Comparison of ENCODE assay signal across 1 cellular context in genomic region chr16:19086322-19087199, GRCh38.
TF ChIP-seq lines count a peak whose summit lies in the region.

No MANE protein-coding gene starts in this region.

TF ChIP-seq in K562, 482 proteins besides CTCF, POLR2A, EP300 and RAD21 (continued from another document and continues in another):
- TF ChIP-seq MGA (IDR thresholded peaks at IDR 0.05): peak; percentile 14
- TF ChIP-seq ELF2 (CRISPR knock-in tag; IDR thresholded peaks at IDR 0.05): no peak
- TF ChIP-seq RBM25 (IDR thresholded peaks at IDR 0.05; ENCODE audit: low read depth, low read length, severe bottlenecking): no peak
- TF ChIP-seq SIN3B (IDR thresholded peaks at IDR 0.05; ENCODE audit: low read depth): 0 out of 2 replicates have a peak, but pooled peaks have one; percentile 36
- no peak for TF ChIP-seq CBX8 (IDR thresholded peaks at IDR 0.05; ENCODE audit: borderline replicate concordance, extremely low read depth, low read depth, low read length, poor library complexity, severe bottlenecking)
- no peak for TF ChIP-seq TARDBP (IDR thresholded peaks at IDR 0.05)
- TF ChIP-seq BHLHE40 (IDR thresholded peaks at IDR 0.05; ENCODE audit: low read length): peak; percentile 52; the same call in 1 of the 2 replicates
- no peak for TF ChIP-seq NCOA1 (IDR thresholded peaks at IDR 0.05; ENCODE audit: low read depth)
- no peak for TF ChIP-seq MTA2 (IDR thresholded peaks at IDR 0.05; ENCODE audit: low read depth)
- peak; percentile 84 for TF ChIP-seq CTBP1 (IDR thresholded peaks at IDR 0.05; ENCODE audit: borderline replicate concordance)
- TF ChIP-seq ZNF395 (CRISPR knock-in tag; IDR thresholded peaks at IDR 0.05): no peak
- peak in 1 of 2 experiments; percentile 60; a peak in 1 of 4 replicates for TF ChIP-seq TEAD1 (CRISPR knock-in tag; IDR thresholded peaks at IDR 0.05)
- no peak for TF ChIP-seq BDP1 (IDR thresholded peaks at IDR 0.05; ENCODE audit: insufficient read depth, insufficient read length)
- no peak for TF ChIP-seq MIER1 (IDR thresholded peaks at IDR 0.05; ENCODE audit: low read depth)
- no peak for TF ChIP-seq DNMT1 (IDR thresholded peaks at IDR 0.05)
- no peak for TF ChIP-seq SAP30 (IDR thresholded peaks at IDR 0.05; ENCODE audit: borderline replicate concordance, insufficient read depth, low read depth, low read length, poor library complexity, severe bottlenecking)
- TF ChIP-seq ZNF696 (CRISPR knock-in tag; conservative IDR thresholded peaks at IDR 0.05): no peak
- no peak for TF ChIP-seq KAT8 (IDR thresholded peaks at IDR 0.05; ENCODE audit: low read depth)
- no peak for TF ChIP-seq ZBTB17 (CRISPR knock-in tag; IDR thresholded peaks at IDR 0.05)
- TF ChIP-seq CC2D1A (IDR thresholded peaks at IDR 0.05): no peak
- TF ChIP-seq SLC30A9 (CRISPR knock-in tag; IDR thresholded peaks at IDR 0.05): no peak
- TF ChIP-seq SP1 (CRISPR knock-in tag; IDR thresholded peaks at IDR 0.05): peak; percentile 64
- peak; percentile 80 for TF ChIP-seq ARID2 (IDR thresholded peaks at IDR 0.05)
- no peak; the same call in 1 of the 2 replicates for TF ChIP-seq ZNF263 (CRISPR knock-in tag; IDR thresholded peaks at IDR 0.05; ENCODE audit: borderline replicate concordance)
- TF ChIP-seq ZSCAN32 (CRISPR knock-in tag; IDR thresholded peaks at IDR 0.05): 0 out of 2 replicates have a peak, but pooled peaks have one; percentile 26
- TF ChIP-seq YBX1 (IDR thresholded peaks at IDR 0.05): no peak
- no peak for TF ChIP-seq CHCHD3 (CRISPR knock-in tag; IDR thresholded peaks at IDR 0.05)
- TF ChIP-seq ZNF318 (IDR thresholded peaks at IDR 0.05; ENCODE audit: borderline replicate concordance in 1 of 2, low read depth in 1 of 2): no peak
- no peak for TF ChIP-seq PML (IDR thresholded peaks at IDR 0.05; ENCODE audit: low read length)
- no peak for TF ChIP-seq HDAC2 (IDR thresholded peaks at IDR 0.05)
- peak; percentile 78 for TF ChIP-seq CEBPG (CRISPR knock-in tag; IDR thresholded peaks at IDR 0.05)
- peak in 1 of 2 experiments; percentile 64; a peak in 1 of 4 replicates for TF ChIP-seq CEBPG (tag; conservative IDR thresholded peaks at IDR 0.05 in 1 of 2, IDR thresholded peaks at IDR 0.05 in 1 of 2)
- no peak for TF ChIP-seq ZZZ3 (IDR thresholded peaks at IDR 0.05)
- TF ChIP-seq ATF3 (IDR thresholded peaks at IDR 0.05): no peak
- TF ChIP-seq ATF3 (CRISPR knock-in tag; conservative IDR thresholded peaks at IDR 0.05): 0 out of 2 replicates have a peak, but pooled peaks have one; percentile 29
- 0 out of 2 replicates have a peak, but pooled peaks have one; percentile 28 for TF ChIP-seq HCFC1 (IDR thresholded peaks at IDR 0.05; ENCODE audit: low read depth, low read length)
- TF ChIP-seq ZNF778 (CRISPR knock-in tag; IDR thresholded peaks at IDR 0.05): no peak
- TF ChIP-seq ARNT (IDR thresholded peaks at IDR 0.05): no peak
- TF ChIP-seq TFAP4 (CRISPR knock-in tag; IDR thresholded peaks at IDR 0.05; ENCODE audit: borderline replicate concordance): peak; percentile 87
- no peak for TF ChIP-seq TAF7 (tag; IDR thresholded peaks at IDR 0.05)
